Comparison of ENCODE assay signal across 13 cellular contexts in genomic region chr2:222364280-222364895, GRCh38. TPM values are rescaled to one million over a fixed set of nuclear protein-coding genes. Genes with fewer than 3 reads are reported as not detected.
DNase-seq lines count a peak whose midpoint lies in the region; ATAC-seq and TF ChIP-seq lines count a peak whose summit lies in the region.
"Had no signal": no experiment of that assay in that cellular context is flagged by ENCODE, and none has a peak within 500 bp of the region (broad histone marks: within the 10 kb centered on the region; RNA-seq: fewer than 3 reads in every experiment).

No MANE protein-coding gene starts in this region.

- peak; percentile 16 for DNase-seq in HT-29 (ENCODE audit: low spot score)
- peak; percentile 9 for DNase-seq in fibroblast of gingiva (ENCODE audit: low read depth)
- no peak for DNase-seq in midbrain (lab: John Stamatoyannopoulos, UW)
- no peak for DNase-seq in osteocyte (ENCODE audit: extremely low spot score, unreplicated experiment)
- no peak for DNase-seq in T-helper 9 cell
- DNase-seq: activated CD8-positive, alpha-beta T cell treated with anti-CD3 and anti-CD28 coated beads for 36 hours; activated naive CD4-positive, alpha-beta T cell treated with Interleukin-2 at 50 U/mL for 16 hours; kidney; natural killer cell had no signal

- no peaks in the 10 kb centered on the region for H3K4me1 Mint-ChIP-seq in osteocyte (ENCODE audit: unreplicated experiment)
- H3K4me1 Mint-ChIP-seq: natural killer cell had no signal

- no peak overlapping the region; a peak in 2 of 20 replicates for H3K4me3 ChIP-seq in BLaER1 treated with 17β-estradiol and CSF1 and Interleukin-3, amounts not matched to agents 10 nM and 100 nM

- H3K27ac ChIP-seq in BLaER1 treated with 17β-estradiol and CSF1 and Interleukin-3, amounts not matched to agents 10 nM and 100 nM = peak overlapping the region in 10 of 11 experiments; percentile 47 to 97 (median 93); a peak in 19 of 22 replicates

- H3K27me3 Mint-ChIP-seq in osteocyte (ENCODE audit: unreplicated experiment) = no peaks in the 10 kb centered on the region
- H3K27me3 Mint-ChIP-seq: activated CD8-positive, alpha-beta T cell treated with anti-CD3 and anti-CD28 coated beads for 36 hours had no signal

- no peaks in the 10 kb centered on the region for H4K20me1 ChIP-seq in BLaER1 treated with 17β-estradiol and CSF1 and Interleukin-3, amounts not matched to agents 10 nM and 100 nM

- H3K27me3 ChIP-seq in BLaER1 treated with 17β-estradiol and CSF1 and Interleukin-3, amounts not matched to agents 10 nM and 100 nM = no peaks in the 10 kb centered on the region

- peaks cover 4% of the 10 kb centered on the region for H3K9me3 Mint-ChIP-seq in osteocyte (ENCODE audit: unreplicated experiment)

- H3K36me3 ChIP-seq in BLaER1 treated with 17β-estradiol and CSF1 and Interleukin-3, amounts not matched to agents 10 nM and 100 nM = peaks cover 0 to 9% (median 0%) of the 10 kb centered on the region in 11 experiments; a peak in 4 of 22 replicates

- H3K9ac ChIP-seq in BLaER1 treated with 17β-estradiol and CSF1 and Interleukin-3, amounts not matched to agents 10 nM and 100 nM = peak overlapping the region in 8 of 11 experiments; percentile 27 to 68 (median 62); a peak in 14 of 22 replicates

- H3K36me3 Mint-ChIP-seq in osteocyte (ENCODE audit: unreplicated experiment) = no peaks in the 10 kb centered on the region
- H3K36me3 Mint-ChIP-seq: natural killer cell had no signal

- TF ChIP-seq CTCF in osteocyte (IDR thresholded peaks at IDR 0.05) = no peak

- peak overlapping the region in 10 of 11 experiments; percentile 14 to 84 (median 64); a peak in 18 of 22 replicates for H3K4me2 ChIP-seq in BLaER1 treated with 17β-estradiol and CSF1 and Interleukin-3, amounts not matched to agents 10 nM and 100 nM

- ATAC-seq in SK-N-SH treated with all-trans-retinoic acid at 6 μM for 48 hours (no peak), HG02840 (IDR thresholded peaks at IDR 0.05; ENCODE audit: low FRiP score, unreplicated experiment) (no peak)
- ATAC-seq: activated CD8-positive, alpha-beta T cell treated with anti-CD3 and anti-CD28 coated beads for 36 hours; natural killer cell had no signal

- H3K4me3 Mint-ChIP-seq in osteocyte (ENCODE audit: unreplicated experiment) = no peak overlapping the region
- H3K4me3 Mint-ChIP-seq: activated CD8-positive, alpha-beta T cell treated with anti-CD3 and anti-CD28 coated beads for 36 hours; natural killer cell had no signal

- H3K9me3 ChIP-seq in BLaER1 treated with 17β-estradiol and CSF1 and Interleukin-3, amounts not matched to agents 10 nM and 100 nM (replicated peaks in 1 of 11) = peaks cover 0 to 87% (median 21%) of the 10 kb centered on the region in 11 experiments; a peak in 13 of 22 replicates

- H3K27ac Mint-ChIP-seq in osteocyte (ENCODE audit: unreplicated experiment) = no peak overlapping the region
- H3K27ac Mint-ChIP-seq: activated CD8-positive, alpha-beta T cell treated with anti-CD3 and anti-CD28 coated beads for 36 hours; natural killer cell had no signal

- H3K4me1 ChIP-seq in BLaER1 treated with 17β-estradiol and CSF1 and Interleukin-3, amounts not matched to agents 10 nM and 100 nM = peaks cover 16 to 80% (median 59%) of the 10 kb centered on the region in 10 experiments

TF ChIP-seq in SK-N-SH treated with all-trans-retinoic acid at 6 μM for 48 hours, 23 proteins besides CTCF, POLR2A, EP300 and RAD21:
- TF ChIP-seq ISL1 (CRISPR knock-in tag; IDR thresholded peaks at IDR 0.05) (0 out of 2 replicates have a peak, but pooled peaks have one; percentile 10), ZFP3 (CRISPR knock-in tag; IDR thresholded peaks at IDR 0.05) (no peak)

RNA-seq across cellular contexts. Expression of gene SGPP2, which starts 60.0 kb away (rescaled TPM):
- total RNA-seq in HT-29 (2014; rRNA removed; shearing (Covaris generic)) = 16.9 and 23.6 TPM in 2 replicates
- total RNA-seq in osteocyte = not detected in 2 replicates
- total RNA-seq: skeletal muscle tissue had no signal

Comparison
In these comparisons a context has a peak if more than half of its experiments do, and no peak if none do; other contexts are left out.
1. DNase-seq: peak in HT-29 (single experiment) and fibroblast of gingiva (single experiment); none in midbrain (single experiment), osteocyte (single experiment) and T-helper 9 cell (single experiment).
2. RNA of gene SGPP2, which starts 60.0 kb away (total RNA-seq): 16.9 to 23.6 TPM in HT-29; not detected in osteocyte; every median in the first group is over 10 times any median in the second.